Comparison of ENCODE assay signal across 9 cellular contexts in the genomic region with DNA sequence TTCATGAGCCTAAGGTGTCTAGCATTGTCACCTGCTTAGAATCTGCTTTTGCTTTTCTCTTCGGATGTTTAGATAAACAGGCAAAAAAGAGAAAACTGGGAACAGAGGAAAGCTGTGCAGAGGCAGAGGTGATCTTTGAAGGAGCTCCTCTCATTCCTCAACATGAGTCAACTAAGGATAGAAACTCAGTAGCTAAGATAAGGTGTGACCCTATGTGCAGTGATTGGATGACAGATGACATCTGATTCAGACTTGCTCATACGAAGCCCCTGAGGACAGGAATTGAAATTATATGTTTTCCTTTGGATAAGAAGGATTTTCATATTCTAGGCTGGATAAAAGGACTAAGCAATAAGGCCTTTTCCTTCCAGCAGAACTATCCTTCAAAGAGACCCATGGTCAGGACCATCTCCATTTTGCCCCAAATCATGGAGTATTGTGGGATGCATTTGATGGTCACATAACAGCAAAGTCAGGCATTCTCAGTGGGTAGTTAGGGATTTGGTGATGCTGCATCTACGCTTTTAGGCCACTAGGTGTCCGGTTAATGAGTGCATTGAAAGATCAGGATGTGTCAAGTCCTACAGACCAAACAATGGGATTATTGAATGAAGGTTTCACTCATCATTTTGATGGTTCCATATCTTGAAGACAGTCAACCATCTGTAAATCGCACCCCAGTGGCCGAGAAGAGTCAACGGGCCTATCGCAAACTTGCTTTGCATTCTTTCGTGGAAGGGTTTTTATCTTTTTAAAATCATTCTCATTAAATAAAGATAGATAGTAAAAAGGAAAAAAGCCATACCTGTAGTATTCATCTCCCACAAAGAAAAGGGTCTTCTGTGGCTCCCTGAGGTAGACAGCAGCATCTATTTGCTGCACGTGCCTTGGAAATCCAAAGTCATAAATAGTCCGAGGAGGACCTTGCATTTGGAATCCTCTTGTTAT. TPM values are rescaled to one million over a fixed set of nuclear protein-coding genes. Genes with fewer than 3 reads are reported as not detected.
DNase-seq lines count a peak whose midpoint lies in the region; ATAC-seq and TF ChIP-seq lines count a peak whose summit lies in the region.
"Had no signal": no experiment of that assay in that cellular context is flagged by ENCODE, and none has a peak within 500 bp of the region (broad histone marks: within the 10 kb centered on the region; RNA-seq: fewer than 3 reads in every experiment).

No MANE protein-coding gene starts in this region.

- H3K9me3 ChIP-seq in HCT116 (ENCODE audit: control insufficient read depth in 1 of 2, insufficient read depth in 1 of 2, low read depth in 1 of 2, low read length in 2 of 2) (no peaks in the 10 kb centered on the region), esophagus muscularis mucosa (no peaks in the 10 kb centered on the region)

- CTCF ChIA-PET in HCT116 (lab: Charles Lee): interaction anchor here (0.9 to 1.5 kb wide), 2 partner anchors 20 to 73 kb away, joined by 4 read pairs; no protein-coding TSS in a partner anchor

- no peaks in the 10 kb centered on the region for H3K9me2 ChIP-seq in HCT116 (ENCODE audit: insufficient read depth)

- H3K27ac ChIP-seq in HCT116 (ENCODE audit: low read depth, low read length): no peak overlapping the region
- no peak overlapping the region for H3K27ac ChIP-seq in esophagus muscularis mucosa (replicated peaks in 1 of 4)

- TF ChIP-seq POLR2A in HCT116 (IDR thresholded peaks at IDR 0.05; ENCODE audit: borderline replicate concordance, extremely low read depth, insufficient read depth, insufficient read length): no peak
- no peak for TF ChIP-seq POLR2A in esophagus muscularis mucosa (IDR thresholded peaks at IDR 0.05; ENCODE audit: low read depth)

- H3K79me2 ChIP-seq in HCT116 (ENCODE audit: insufficient read depth, low read length): no peaks in the 10 kb centered on the region

- peaks cover 7 to 35% of the 10 kb centered on the region in 2 experiments for H3K4me1 ChIP-seq in HCT116 (ENCODE audit: control insufficient read depth in 1 of 2, insufficient read depth in 2 of 2, low read length in 2 of 2)
- no peaks in the 10 kb centered on the region for H3K4me1 ChIP-seq in esophagus muscularis mucosa

- no peak overlapping the region for H3K4me2 ChIP-seq in HCT116 (ENCODE audit: low read length)

- peak; percentile 48 to 79 (median 75); a peak in 5 of 6 replicates for TF ChIP-seq CTCF in HCT116 (IDR thresholded peaks at IDR 0.05 in 2 of 3, conservative IDR thresholded peaks at IDR 0.05 in 1 of 3; ENCODE audit: borderline replicate concordance in 1 of 3, insufficient read depth in 1 of 3, low read depth in 2 of 3, low read length in 2 of 3)
- TF ChIP-seq CTCF in esophagus muscularis mucosa (IDR thresholded peaks at IDR 0.05): peak in 1 of 3 experiments; percentile 19

- H4K20me1 ChIP-seq in HCT116 (ENCODE audit: insufficient read depth): no peaks in the 10 kb centered on the region

- intact Hi-C loops in HCT116 (cut with micrococcal nuclease) (no loop called here), left colon (cut with DNase I, micrococcal nuclease) (no loop called here), esophagus muscularis mucosa (cut with DNase I) (no loop called here)

- no peak for TF ChIP-seq EP300 in esophagus muscularis mucosa (IDR thresholded peaks at IDR 0.05)

- peak; percentile 46 for TF ChIP-seq RAD21 in HCT116 (IDR thresholded peaks at IDR 0.05; ENCODE audit: low read depth)

- POLR2A ChIA-PET in HCT116 (lab: Charles Lee): no interaction called here

- H3K27me3 ChIP-seq in HCT116 (ENCODE audit: insufficient read depth, low read length) (no peaks in the 10 kb centered on the region), esophagus muscularis mucosa (no peaks in the 10 kb centered on the region)

- DNase-seq in D341Med (ENCODE audit: low spot score) (peak; percentile 34), HCT116 (ENCODE audit: low read depth, low spot score) (peak; percentile 64), left colon (no peak), NCI-H524 treated with DMSO at 0.1 percent for 48 hours (lab: John Stamatoyannopoulos, UW) (no peak), esophagus muscularis mucosa (ENCODE audit: extremely low spot score) (no peak)
- DNase-seq in stimulated activated CD4-positive, alpha-beta T cell treated with anti-CD3 and anti-CD28 coated beads, Interleukin-12 subunit alpha, Interleukin-12 subunit beta, amount 100 ng/mL, for 4 hours: no peak

- H3K36me3 ChIP-seq in HCT116 (ENCODE audit: control insufficient read depth in 1 of 2, insufficient read depth in 2 of 2, low read length in 2 of 2): peaks cover 0 to 12% of the 10 kb centered on the region in 2 experiments; a peak in 1 of 4 replicates
- H3K36me3 ChIP-seq in esophagus muscularis mucosa: no peaks in the 10 kb centered on the region

- WGBS in esophagus muscularis mucosa: 91% methylated on average over 11 of the region's 11 CpGs

- peak; percentile 98 for ATAC-seq in HCT116
- ATAC-seq in SK-N-SH treated with all-trans-retinoic acid at 6 μM for 48 hours: peak; percentile 83
- ATAC-seq in left colon: peak; percentile 56
- ATAC-seq in GM18858 (IDR thresholded peaks at IDR 0.05; ENCODE audit: unreplicated experiment): no peak

- no TSS peak for BruUV-seq in HCT116 (replicated peaks; lab: Mats Ljungman, UMichigan)

- peak overlapping the region; percentile 7 for H2AFZ ChIP-seq in HCT116 (ENCODE audit: low read depth, low read length, poor library complexity, severe bottlenecking)

- no peak overlapping the region for H3K9ac ChIP-seq in HCT116 (ENCODE audit: low read length)

- no peak overlapping the region for H3K4me3 ChIP-seq in HCT116 (replicated peaks in 1 of 2; ENCODE audit: low read depth in 1 of 2, low read length in 2 of 2)
- no peak overlapping the region for H3K4me3 ChIP-seq in esophagus muscularis mucosa

- RAD21 ChIA-PET in HCT116 (lab: Charles Lee; ENCODE audit: low non-redundant PET in 1 of 2, low total read pairs in 2 of 2, uncharacterized antibody in 2 of 2, unreplicated experiment in 2 of 2): interaction anchor here in 1 of 2 experiments (1.3 kb wide), 1 partner anchor 20 kb away, joined by 3 read pairs; no protein-coding TSS in a partner anchor

TF ChIP-seq in HCT116, 20 proteins besides CTCF, POLR2A, EP300 and RAD21:
- TF ChIP-seq TCF7L2 (IDR thresholded peaks at IDR 0.05; ENCODE audit: borderline replicate concordance, extremely low read depth, insufficient read depth, insufficient read length) (no peak), ZNF274 (IDR thresholded peaks at IDR 0.05; ENCODE audit: low read depth, low read length) (no peak), EZH2phosphoT487 (IDR thresholded peaks at IDR 0.05; ENCODE audit: borderline replicate concordance) (no peak), CBX3 (IDR thresholded peaks at IDR 0.05; ENCODE audit: low read depth) (peak; percentile 87; the same call in 1 of the 2 replicates)
- TF ChIP-seq, protein P1, sequence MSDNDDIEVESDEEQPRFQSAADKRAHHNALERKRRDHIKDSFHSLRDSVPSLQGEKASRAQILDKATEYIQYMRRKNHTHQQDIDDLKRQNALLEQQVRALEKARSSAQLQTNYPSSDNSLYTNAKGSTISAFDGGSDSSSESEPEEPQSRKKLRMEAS (IDR thresholded peaks at IDR 0.05): no peak
- TF ChIP-seq, protein P2, sequence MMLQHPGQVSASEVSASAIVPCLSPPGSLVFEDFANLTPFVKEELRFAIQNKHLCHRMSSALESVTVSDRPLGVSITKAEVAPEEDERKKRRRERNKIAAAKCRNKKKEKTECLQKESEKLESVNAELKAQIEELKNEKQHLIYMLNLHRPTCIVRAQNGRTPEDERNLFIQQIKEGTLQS (IDR thresholded peaks at IDR 0.05): no peak

TF ChIP-seq in SK-N-SH treated with all-trans-retinoic acid at 6 μM for 48 hours, 23 proteins besides CTCF, POLR2A, EP300 and RAD21:
- TF ChIP-seq ZFP3 (CRISPR knock-in tag; IDR thresholded peaks at IDR 0.05): no peak
- TF ChIP-seq ZNF8 (CRISPR knock-in tag; IDR thresholded peaks at IDR 0.05): no peak
- TF ChIP-seq CSDC2 (CRISPR knock-in tag; IDR thresholded peaks at IDR 0.05): no peak
- TF ChIP-seq, protein P3, sequence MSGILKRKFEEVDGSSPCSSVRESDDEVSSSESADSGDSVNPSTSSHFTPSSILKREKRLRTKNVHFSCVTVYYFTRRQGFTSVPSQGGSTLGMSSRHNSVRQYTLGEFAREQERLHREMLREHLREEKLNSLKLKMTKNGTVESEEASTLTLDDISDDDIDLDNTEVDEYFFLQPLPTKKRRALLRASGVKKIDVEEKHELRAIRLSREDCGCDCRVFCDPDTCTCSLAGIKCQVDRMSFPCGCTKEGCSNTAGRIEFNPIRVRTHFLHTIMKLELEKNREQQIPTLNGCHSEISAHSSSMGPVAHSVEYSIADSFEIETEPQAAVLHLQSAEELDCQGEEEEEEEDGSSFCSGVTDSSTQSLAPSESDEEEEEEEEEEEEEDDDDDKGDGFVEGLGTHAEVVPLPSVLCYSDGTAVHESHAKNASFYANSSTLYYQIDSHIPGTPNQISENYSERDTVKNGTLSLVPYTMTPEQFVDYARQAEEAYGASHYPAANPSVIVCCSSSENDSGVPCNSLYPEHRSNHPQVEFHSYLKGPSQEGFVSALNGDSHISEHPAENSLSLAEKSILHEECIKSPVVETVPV (CRISPR knock-in tag; IDR thresholded peaks at IDR 0.05): no peak
- TF ChIP-seq, protein P4, sequence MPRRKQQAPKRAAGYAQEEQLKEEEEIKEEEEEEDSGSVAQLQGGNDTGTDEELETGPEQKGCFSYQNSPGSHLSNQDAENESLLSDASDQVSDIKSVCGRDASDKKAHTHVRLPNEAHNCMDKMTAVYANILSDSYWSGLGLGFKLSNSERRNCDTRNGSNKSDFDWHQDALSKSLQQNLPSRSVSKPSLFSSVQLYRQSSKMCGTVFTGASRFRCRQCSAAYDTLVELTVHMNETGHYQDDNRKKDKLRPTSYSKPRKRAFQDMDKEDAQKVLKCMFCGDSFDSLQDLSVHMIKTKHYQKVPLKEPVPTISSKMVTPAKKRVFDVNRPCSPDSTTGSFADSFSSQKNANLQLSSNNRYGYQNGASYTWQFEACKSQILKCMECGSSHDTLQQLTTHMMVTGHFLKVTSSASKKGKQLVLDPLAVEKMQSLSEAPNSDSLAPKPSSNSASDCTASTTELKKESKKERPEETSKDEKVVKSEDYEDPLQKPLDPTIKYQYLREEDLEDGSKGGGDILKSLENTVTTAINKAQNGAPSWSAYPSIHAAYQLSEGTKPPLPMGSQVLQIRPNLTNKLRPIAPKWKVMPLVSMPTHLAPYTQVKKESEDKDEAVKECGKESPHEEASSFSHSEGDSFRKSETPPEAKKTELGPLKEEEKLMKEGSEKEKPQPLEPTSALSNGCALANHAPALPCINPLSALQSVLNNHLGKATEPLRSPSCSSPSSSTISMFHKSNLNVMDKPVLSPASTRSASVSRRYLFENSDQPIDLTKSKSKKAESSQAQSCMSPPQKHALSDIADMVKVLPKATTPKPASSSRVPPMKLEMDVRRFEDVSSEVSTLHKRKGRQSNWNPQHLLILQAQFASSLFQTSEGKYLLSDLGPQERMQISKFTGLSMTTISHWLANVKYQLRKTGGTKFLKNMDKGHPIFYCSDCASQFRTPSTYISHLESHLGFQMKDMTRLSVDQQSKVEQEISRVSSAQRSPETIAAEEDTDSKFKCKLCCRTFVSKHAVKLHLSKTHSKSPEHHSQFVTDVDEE (CRISPR knock-in tag; IDR thresholded peaks at IDR 0.05): no peak
- TF ChIP-seq TCF4 (CRISPR knock-in tag; IDR thresholded peaks at IDR 0.05; ENCODE audit: borderline replicate concordance): no peak

RNA-seq across cellular contexts. Expression of a gene that starts 32.2 kb away (rescaled TPM):
- total RNA-seq in HCT116 (2021; ENCODE audit: unreplicated experiment) (0.30 TPM), left colon (not detected), esophagus muscularis mucosa (not detected)
- 0.04 TPM in 1 of 2 replicates, not detected in the other for polyA plus RNA-seq in HCT116 (2012)
- polyA plus RNA-seq: adipose tissue had no signal

Comparison
In these comparisons a context has a peak if more than half of its experiments do, and no peak if none do; other contexts are left out.
1. DNase-seq: peak in D341Med (single experiment) and HCT116 (single experiment); none in left colon (0 of 2), NCI-H524 treated with DMSO at 0.1 percent for 48 hours (single experiment), esophagus muscularis mucosa (single experiment) and stimulated activated CD4-positive, alpha-beta T cell treated with anti-CD3 and anti-CD28 coated beads, Interleukin-12 subunit alpha, Interleukin-12 subunit beta, amount 100 ng/mL, for 4 hours (single experiment).